30 cellular contexts compared by ENCODE assay signal in the genomic region with DNA sequence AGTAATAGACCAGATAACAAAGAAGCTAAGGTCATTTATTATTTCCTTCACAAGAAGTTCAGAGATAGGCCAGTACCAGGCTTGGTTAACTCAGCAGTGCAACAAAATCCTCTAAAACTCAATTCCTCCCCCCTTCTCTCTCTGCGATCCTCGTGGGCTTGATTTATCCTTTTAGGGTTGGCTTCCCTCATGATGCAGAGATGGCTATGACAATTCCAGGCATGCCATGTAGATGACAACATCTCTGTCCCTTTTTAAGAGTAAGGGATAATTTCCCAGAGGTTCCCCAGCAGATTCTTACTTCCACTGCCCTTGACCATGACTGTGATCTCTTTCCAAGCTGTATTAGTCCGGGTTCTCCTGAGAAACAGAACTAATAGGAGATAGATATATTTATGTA. TPM values are rescaled to one million over a fixed set of nuclear protein-coding genes. Genes with fewer than 3 reads are reported as not detected.
DNase-seq lines count a peak whose midpoint lies in the region; ATAC-seq, FAIRE-seq and TF ChIP-seq lines count a peak whose summit lies in the region.
"Had no signal": no experiment of that assay in that cellular context is flagged by ENCODE, and none has a peak within 500 bp of the region (broad histone marks: within the 10 kb centered on the region; RNA-seq: fewer than 3 reads in every experiment).

No MANE protein-coding gene starts in this region.

- peaks cover 4% of the 10 kb centered on the region for H3F3A ChIP-seq in SK-N-SH (replicated peaks; ENCODE audit: insufficient read depth)

- H3K36me3 Mint-ChIP-seq in astrocyte (ENCODE audit: low read depth, unreplicated experiment), result no peaks in the 10 kb centered on the region
- H3K36me3 Mint-ChIP-seq: activated naive CD4-positive, alpha-beta T cell treated with anti-CD3 and anti-CD28 coated beads, Interleukin-2, amount 50 U/mL, for 72 hours had no signal

- peaks cover 1% of the 10 kb centered on the region for H3K9me3 Mint-ChIP-seq in astrocyte (ENCODE audit: unreplicated experiment)
- H3K9me3 Mint-ChIP-seq: CD4-positive, alpha-beta T cell had no signal

- H3K4me2 ChIP-seq in SK-N-SH, result peak overlapping the region; percentile 13
- H3K4me2 ChIP-seq in astrocyte (ENCODE audit: low read length), result peak overlapping the region; percentile 50

- CTCF ChIA-PET in SK-N-SH (lab: Yijun Ruan, JAX), result interaction anchor here (1.1 kb wide), 1 partner anchor 12 kb away, joined by 4 read pairs; no protein-coding TSS in a partner anchor

- no peaks in the 10 kb centered on the region for H3K79me2 ChIP-seq in SK-N-SH (ENCODE audit: insufficient read depth)
- no peaks in the 10 kb centered on the region for H3K79me2 ChIP-seq in astrocyte (ENCODE audit: insufficient read depth, low read length)

- H3K4me3 ChIP-seq in SK-N-SH (ENCODE audit: low read depth in 2 of 2, low read length in 1 of 2), result no peak overlapping the region
- H3K4me3 ChIP-seq in astrocyte (ENCODE audit: insufficient read depth, low read depth, low read length), result no peak overlapping the region
- no peak overlapping the region for H3K4me3 ChIP-seq in vagina
- H3K4me3 ChIP-seq: cardiac muscle cell, HAP-1, lower lobe of right lung, pancreas, skin epidermis had no signal

- TF ChIP-seq POLR2A in vagina (IDR thresholded peaks at IDR 0.05), result no peak

- intact Hi-C loops in vagina (cut with DNase I), result no loop called here

- no peaks in the 10 kb centered on the region for H3K9me2 ChIP-seq in SK-N-SH

- no peak for TF ChIP-seq EP300 in SK-N-SH (IDR thresholded peaks at IDR 0.05; ENCODE audit: borderline replicate concordance in 1 of 2, low read depth in 1 of 2, low read length in 1 of 2)

- TF ChIP-seq CTCF in SK-N-SH (IDR thresholded peaks at IDR 0.05), result no peak
- no peak for TF ChIP-seq CTCF in astrocyte (IDR thresholded peaks at IDR 0.05; ENCODE audit: insufficient read depth, low read depth, low read length)
- no peak for TF ChIP-seq CTCF in vagina (IDR thresholded peaks at IDR 0.05)

- H3K4me1 ChIP-seq in SK-N-SH (ENCODE audit: control insufficient read depth in 1 of 2, insufficient read depth in 2 of 2, low read depth in 1 of 2, low read length in 1 of 2) (no peaks in the 10 kb centered on the region), astrocyte (ENCODE audit: insufficient read depth, low read length) (peaks cover 17% of the 10 kb centered on the region), vagina (no peaks in the 10 kb centered on the region)
- H3K4me1 ChIP-seq: HAP-1, lower lobe of right lung, pancreas had no signal

- H2AFZ ChIP-seq in SK-N-SH (ENCODE audit: low read depth) (no peak overlapping the region), astrocyte (ENCODE audit: low read depth, low read length) (no peak overlapping the region)

- peaks cover 26% of the 10 kb centered on the region for H3K4me1 Mint-ChIP-seq in astrocyte (ENCODE audit: low read depth, unreplicated experiment)
- H3K4me1 Mint-ChIP-seq: activated CD4-positive, alpha-beta T cell treated with anti-CD3 and anti-CD28 coated beads for 36 hours had no signal

- no peaks in the 10 kb centered on the region for H3K27me3 ChIP-seq in SK-N-SH (ENCODE audit: insufficient read depth)
- no peaks in the 10 kb centered on the region for H3K27me3 ChIP-seq in astrocyte (ENCODE audit: insufficient read depth, low read length)
- no peaks in the 10 kb centered on the region for H3K27me3 ChIP-seq in vagina
- H3K27me3 ChIP-seq: cardiac muscle cell, pancreas had no signal

- POLR2A ChIA-PET in SK-N-SH (lab: Yijun Ruan, JAX), result no interaction called here

- no peak for TF ChIP-seq RAD21 in SK-N-SH (IDR thresholded peaks at IDR 0.05; ENCODE audit: low read length)

- H3K36me3 ChIP-seq in SK-N-SH (replicated peaks in 1 of 2; ENCODE audit: control insufficient read depth in 1 of 2, insufficient read depth in 2 of 2, low read length in 1 of 2), result no peaks in the 10 kb centered on the region
- no peaks in the 10 kb centered on the region for H3K36me3 ChIP-seq in astrocyte (ENCODE audit: insufficient read depth, low read length)
- no peaks in the 10 kb centered on the region for H3K36me3 ChIP-seq in vagina
- H3K36me3 ChIP-seq: cardiac muscle cell, HAP-1, lower lobe of right lung, pancreas had no signal

- DNase-seq in SK-N-SH (no peak), astrocyte (ENCODE audit: low read depth) (peak; percentile 31), left kidney (ENCODE audit: low read depth, low spot score) (peak; percentile 12), vagina (ENCODE audit: extremely low spot score in 2 of 2) (no peak), mesenteric fat pad (ENCODE audit: low spot score) (no peak), SW480 (ENCODE audit: low spot score) (no peak), dermis blood vessel endothelial cell (no peak)
- DNase-seq: activated CD4-positive, alpha-beta T cell treated with anti-CD3 and anti-CD28 coated beads for 36 hours; activated CD8-positive, alpha-beta memory T cell treated with anti-CD3 and anti-CD28 coated beads for 24 hours; activated T-cell treated with anti-CD3 and anti-CD28 coated beads for 4 hours; CD4-positive, alpha-beta T cell; effector CD8-positive, alpha-beta T cell; Karpas-422; kidney; lower lobe of right lung; NCI-H1417 treated with DMSO at 0.1 percent for 48 hours; NCI-H2029 treated with DMSO at 0.1 percent for 48 hours; NCI-H526; pancreas; retina; stimulated activated naive CD4-positive, alpha-beta T cell had no signal

- WGBS in SK-N-SH (ENCODE audit: low lambda C conversion rate), result 48% methylated on average over 3 of the region's 3 CpGs

- FAIRE-seq in astrocyte (lab: Jason Lieb, UNC), result no peak
- FAIRE-seq: colon, HepG2, kidney, pancreas had no signal

- H3K9ac ChIP-seq in SK-N-SH (no peak overlapping the region), astrocyte (ENCODE audit: low read length) (peak overlapping the region; percentile 4)

- H4K20me1 ChIP-seq in SK-N-SH (ENCODE audit: insufficient read depth) (no peaks in the 10 kb centered on the region), astrocyte (ENCODE audit: insufficient read depth, low read length) (no peaks in the 10 kb centered on the region)

- H3K9me3 ChIP-seq in SK-N-SH, result no peaks in the 10 kb centered on the region
- H3K9me3 ChIP-seq in astrocyte (ENCODE audit: insufficient read depth, low read depth, low read length), result no peaks in the 10 kb centered on the region
- H3K9me3 ChIP-seq in vagina, result no peaks in the 10 kb centered on the region
- H3K9me3 ChIP-seq: HAP-1, lower lobe of right lung, pancreas had no signal

- peaks cover 5% of the 10 kb centered on the region for H3K27me3 Mint-ChIP-seq in astrocyte (ENCODE audit: low read depth, unreplicated experiment)
- H3K27me3 Mint-ChIP-seq: activated CD4-positive, alpha-beta T cell treated with anti-CD3 and anti-CD28 coated beads for 36 hours; CD4-positive, alpha-beta T cell had no signal

- peak overlapping the region; percentile 69 for H3K27ac Mint-ChIP-seq in astrocyte (ENCODE audit: unreplicated experiment)
- H3K27ac Mint-ChIP-seq: activated CD4-positive, alpha-beta T cell treated with anti-CD3 and anti-CD28 coated beads for 36 hours; activated naive CD4-positive, alpha-beta T cell treated with anti-CD3 and anti-CD28 coated beads, Interleukin-2, amount 50 U/mL, for 72 hours; CD4-positive, alpha-beta T cell had no signal

- H3K27ac ChIP-seq in SK-N-SH (ENCODE audit: low read depth in 2 of 2, low read length in 1 of 2), result no peak overlapping the region
- H3K27ac ChIP-seq in astrocyte (ENCODE audit: low read depth, low read length), result peak overlapping the region; percentile 38
- H3K27ac ChIP-seq in vagina, result peak overlapping the region; percentile 8
- H3K27ac ChIP-seq: 22Rv1, cardiac muscle cell, lower lobe of right lung, pancreas, skin epidermis had no signal

- no peak; the same call in 2 of the 3 replicates for ATAC-seq in SK-N-SH treated with all-trans-retinoic acid at 6 μM for 48 hours
- ATAC-seq: activated CD4-positive, alpha-beta T cell treated with anti-CD3 and anti-CD28 coated beads for 36 hours; activated naive CD4-positive, alpha-beta T cell treated with anti-CD3 and anti-CD28 coated beads, Interleukin-2, amount 50 U/mL, for 72 hours; HepG2 had no signal

- peak overlapping the region; percentile 18 for H3K4me3 Mint-ChIP-seq in astrocyte (ENCODE audit: unreplicated experiment)
- H3K4me3 Mint-ChIP-seq: activated CD4-positive, alpha-beta T cell treated with anti-CD3 and anti-CD28 coated beads for 36 hours; CD4-positive, alpha-beta T cell; neural crest cell had no signal

TF ChIP-seq in SK-N-SH, 30 proteins besides CTCF, POLR2A, EP300 and RAD21 (continues in another document):
- TF ChIP-seq POLR2AphosphoS5 (IDR thresholded peaks at IDR 0.05; ENCODE audit: low read depth, low read length) (no peak), GATA2 (CRISPR knock-in tag; IDR thresholded peaks at IDR 0.05) (no peak), JUND (IDR thresholded peaks at IDR 0.05) (no peak), ELF1 (IDR thresholded peaks at IDR 0.05) (no peak), MAX (IDR thresholded peaks at IDR 0.05; ENCODE audit: low read depth) (no peak), SIN3A (IDR thresholded peaks at IDR 0.05; ENCODE audit: borderline replicate concordance, low read depth, low read length) (no peak), NFIC (IDR thresholded peaks at IDR 0.05; ENCODE audit: borderline replicate concordance) (no peak)

TF ChIP-seq in SK-N-SH treated with all-trans-retinoic acid at 6 μM for 48 hours, 23 proteins besides CTCF, POLR2A, EP300 and RAD21 (continues in another document):
- TF ChIP-seq ESRRG (CRISPR knock-in tag; IDR thresholded peaks at IDR 0.05) (no peak), ISL1 (CRISPR knock-in tag; IDR thresholded peaks at IDR 0.05) (no peak), ZFP3 (CRISPR knock-in tag; IDR thresholded peaks at IDR 0.05) (no peak), OSR1 (CRISPR knock-in tag; IDR thresholded peaks at IDR 0.05) (no peak)
- TF ChIP-seq, protein P1, sequence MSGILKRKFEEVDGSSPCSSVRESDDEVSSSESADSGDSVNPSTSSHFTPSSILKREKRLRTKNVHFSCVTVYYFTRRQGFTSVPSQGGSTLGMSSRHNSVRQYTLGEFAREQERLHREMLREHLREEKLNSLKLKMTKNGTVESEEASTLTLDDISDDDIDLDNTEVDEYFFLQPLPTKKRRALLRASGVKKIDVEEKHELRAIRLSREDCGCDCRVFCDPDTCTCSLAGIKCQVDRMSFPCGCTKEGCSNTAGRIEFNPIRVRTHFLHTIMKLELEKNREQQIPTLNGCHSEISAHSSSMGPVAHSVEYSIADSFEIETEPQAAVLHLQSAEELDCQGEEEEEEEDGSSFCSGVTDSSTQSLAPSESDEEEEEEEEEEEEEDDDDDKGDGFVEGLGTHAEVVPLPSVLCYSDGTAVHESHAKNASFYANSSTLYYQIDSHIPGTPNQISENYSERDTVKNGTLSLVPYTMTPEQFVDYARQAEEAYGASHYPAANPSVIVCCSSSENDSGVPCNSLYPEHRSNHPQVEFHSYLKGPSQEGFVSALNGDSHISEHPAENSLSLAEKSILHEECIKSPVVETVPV (CRISPR knock-in tag; IDR thresholded peaks at IDR 0.05), result no peak

RNA-seq across cellular contexts. Expression of gene DAP, which starts 28.7 kb away (rescaled TPM):
- polyA plus RNA-seq in SK-N-SH (2012; rRNA removed), result 60.3 and 78.2 TPM in 2 replicates
- 94.3 and 110 TPM in 2 replicates for polyA plus RNA-seq in SK-N-SH (2012; cell fraction: cytosol; rRNA removed)
- polyA plus RNA-seq in SK-N-SH (2012; cell fraction: nucleus; rRNA removed), result 49.0 and 49.4 TPM in 2 replicates
- total RNA-seq in astrocyte (230 and 239 TPM in 2 replicates), vagina (74.4 TPM), mesenteric fat pad (71.1 TPM), dermis blood vessel endothelial cell (36.2 and 89.6 TPM in 2 replicates)

Comparison
In these comparisons a context has a peak if more than half of its experiments do, and no peak if none do; other contexts are left out.
1. DNase-seq: peak in astrocyte (single experiment) and left kidney (single experiment); none in SK-N-SH (single experiment), vagina (0 of 2), mesenteric fat pad (single experiment), SW480 (single experiment) and dermis blood vessel endothelial cell (single experiment).
2. H3K27ac ChIP-seq: peak in astrocyte (single experiment) and vagina (single experiment); none in SK-N-SH (0 of 2).